In genomic region chr12:124684971-124685688, GRCh38 we compare ENCODE assay signal across 9 cellular contexts.
DNase-seq lines count a peak whose midpoint lies in the region; ATAC-seq and TF ChIP-seq lines count a peak whose summit lies in the region.
"Had no signal": no experiment of that assay in that cellular context is flagged by ENCODE, and none has a peak within 500 bp of the region (broad histone marks: within the 10 kb centered on the region; RNA-seq: fewer than 3 reads in every experiment).

No MANE protein-coding gene starts in this region.

- no peak overlapping the region for H3K4me3 ChIP-seq in Peyer's patch

- H3K27me3 ChIP-seq in Peyer's patch = no peaks in the 10 kb centered on the region

- peak overlapping the region; percentile 28 to 78 (median 47) for H3K27ac ChIP-seq in Peyer's patch

- no peak for TF ChIP-seq POLR2A in Peyer's patch (IDR thresholded peaks at IDR 0.05)

- H3K4me1 ChIP-seq in Peyer's patch = peaks cover 0 to 32% (median 2%) of the 10 kb centered on the region in 4 donors

- no peak for ATAC-seq in GM21515 (IDR thresholded peaks at IDR 0.05; ENCODE audit: unreplicated experiment)
- no peak for ATAC-seq in GM21619 (IDR thresholded peaks at IDR 0.05; ENCODE audit: unreplicated experiment)

- DNase-seq in COLO829 (ENCODE audit: low spot score) (peak; percentile 84), Peyer's patch (no peak), fibroblast of gingiva (ENCODE audit: low read depth) (peak; percentile 63), pons (ENCODE audit: low spot score) (peak; percentile 80), D341Med (ENCODE audit: low spot score) (no peak), NK-92 (lab: John Stamatoyannopoulos, UW; ENCODE audit: unreplicated experiment) (no peak)
- DNase-seq: activated naive CD4-positive, alpha-beta T cell treated with Interleukin-2 at 50 U/mL for 16 hours had no signal

- no peak for TF ChIP-seq CTCF in Peyer's patch (IDR thresholded peaks at IDR 0.05)

- no peaks in the 10 kb centered on the region for H3K9me3 ChIP-seq in Peyer's patch

- no peaks in the 10 kb centered on the region for H3K36me3 ChIP-seq in Peyer's patch

Comparison
In these comparisons a context has a peak if more than half of its experiments do, and no peak if none do; other contexts are left out.
1. DNase-seq: peak in COLO829 (single experiment), fibroblast of gingiva (single experiment) and pons (single experiment); none in Peyer's patch (0 of 3), D341Med (single experiment) and NK-92 (single experiment).